ENCODE assay signal across 22 cellular contexts in the genomic region with DNA sequence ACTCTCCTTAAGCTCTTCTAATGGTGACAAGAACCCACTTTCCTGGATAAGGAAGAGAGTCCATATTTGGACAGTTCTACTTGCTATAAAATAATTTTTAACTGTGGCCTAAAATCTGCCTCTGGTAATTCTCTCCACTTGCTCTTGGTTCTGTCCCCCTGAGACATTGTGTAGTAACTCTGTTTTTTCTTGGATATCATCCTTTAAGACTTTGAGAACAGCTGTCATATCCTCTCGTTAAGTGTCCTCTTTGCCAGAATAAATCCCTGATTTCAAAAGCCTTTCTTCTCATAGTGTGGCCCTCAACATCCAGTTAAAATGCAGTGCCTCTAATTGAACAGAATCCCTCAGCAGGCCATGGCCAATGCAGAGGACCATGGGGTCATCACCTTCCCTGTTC.
"Had no signal": no experiment of that assay in that cellular context is flagged by ENCODE, and none has a peak within 500 bp of the region (broad histone marks: within the 10 kb centered on the region; RNA-seq: fewer than 3 reads in every experiment).

No MANE protein-coding gene starts in this region.

- DNase-seq: activated CD4-positive, alpha-beta T cell treated with anti-CD3 and anti-CD28 coated beads for 36 hours; activated CD4-positive, alpha-beta T cell treated with anti-CD3 and anti-CD28 coated beads, Interleukin-2, amount 50 U/mL, for 4 hours; activated CD8-positive, alpha-beta memory T cell treated with anti-CD3 and anti-CD28 coated beads for 24 hours; activated CD8-positive, alpha-beta memory T cell treated with anti-CD3 and anti-CD28 coated beads, Interleukin-2, amount 50 U/mL, for 4 hours; activated naive CD4-positive, alpha-beta T cell treated with anti-CD3 and anti-CD28 coated beads, Interleukin-2, amount 10 ng/mL, durations not matched to agents 7 days and 5 days; activated T-cell treated with anti-CD3 and anti-CD28 coated beads, Interleukin-2, amount 50 U/mL, for 4 hours; amygdala; foreskin melanocyte; glutamatergic neuron; hippocampal formation; kidney glomerular epithelial cell; pancreas; psoas muscle; right cardiac atrium; small intestine; stimulated activated CD4-positive, alpha-beta T cell treated with anti-CD3 and anti-CD28 coated beads, Interleukin-2, amount 100 ng/mL, for 24 hours; stimulated activated naive CD8-positive, alpha-beta T cell treated with anti-CD3 and anti-CD28 coated beads, Interleukin-15, amount 100 ng/mL, for 72 hours; T1000 had no signal

- H3K27ac ChIP-seq: cardiac muscle cell, neutrophil, psoas muscle had no signal

- ATAC-seq: activated CD4-positive, alpha-beta T cell treated with anti-CD3 and anti-CD28 coated beads for 36 hours; activated T-cell treated with anti-CD3 and anti-CD28 coated beads, Interleukin-2, amount 50 U/mL, for 4 hours; pancreas; psoas muscle; stimulated activated effector memory CD8-positive, alpha-beta T cell treated with anti-CD3 and anti-CD28 coated beads, Interleukin-12 subunit alpha, Interleukin-12 subunit beta, amount 100 ng/mL, for 72 hours; stimulated activated naive CD8-positive, alpha-beta T cell treated with anti-CD3 and anti-CD28 coated beads, Interleukin-15, amount 100 ng/mL, for 72 hours; WTC11 had no signal

- H3K4me1 ChIP-seq: psoas muscle had no signal

- H3K9me3 ChIP-seq: neutrophil, pancreas, psoas muscle had no signal

- H3K36me3 ChIP-seq: cardiac muscle cell, neutrophil, pancreas had no signal

- H3K4me3 ChIP-seq: cardiac muscle cell, pancreas, psoas muscle had no signal

- H3K27me3 ChIP-seq: neutrophil, pancreas had no signal
